In genomic region chr22:26462971-26463661, GRCh38 we compare ENCODE assay signal across 3 cellular contexts.
TF ChIP-seq lines count a peak whose summit lies in the region.

No MANE protein-coding gene starts in this region.

TF ChIP-seq in liver, 16 proteins besides CTCF, POLR2A, EP300 and RAD21:
- TF ChIP-seq RXRA (IDR thresholded peaks at IDR 0.05) (no peak), EGR1 (IDR thresholded peaks at IDR 0.05; ENCODE audit: low read depth in 2 of 2) (no peak), SP1 (IDR thresholded peaks at IDR 0.05) (no peak), NR2F2 (IDR thresholded peaks at IDR 0.05) (peak; percentile 43), HNF4A (conservative IDR thresholded peaks at IDR 0.05) (peak in 1 of 2 donors; percentile 28), YY1 (IDR thresholded peaks at IDR 0.05) (no peak), MAX (IDR thresholded peaks at IDR 0.05) (no peak), GABPA (IDR thresholded peaks at IDR 0.05 in 1 of 2, conservative IDR thresholded peaks at IDR 0.05 in 1 of 2) (no peak)
- TF ChIP-seq, protein P1, sequence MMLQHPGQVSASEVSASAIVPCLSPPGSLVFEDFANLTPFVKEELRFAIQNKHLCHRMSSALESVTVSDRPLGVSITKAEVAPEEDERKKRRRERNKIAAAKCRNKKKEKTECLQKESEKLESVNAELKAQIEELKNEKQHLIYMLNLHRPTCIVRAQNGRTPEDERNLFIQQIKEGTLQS (IDR thresholded peaks at IDR 0.05): no peak
- TF ChIP-seq, protein P2, sequence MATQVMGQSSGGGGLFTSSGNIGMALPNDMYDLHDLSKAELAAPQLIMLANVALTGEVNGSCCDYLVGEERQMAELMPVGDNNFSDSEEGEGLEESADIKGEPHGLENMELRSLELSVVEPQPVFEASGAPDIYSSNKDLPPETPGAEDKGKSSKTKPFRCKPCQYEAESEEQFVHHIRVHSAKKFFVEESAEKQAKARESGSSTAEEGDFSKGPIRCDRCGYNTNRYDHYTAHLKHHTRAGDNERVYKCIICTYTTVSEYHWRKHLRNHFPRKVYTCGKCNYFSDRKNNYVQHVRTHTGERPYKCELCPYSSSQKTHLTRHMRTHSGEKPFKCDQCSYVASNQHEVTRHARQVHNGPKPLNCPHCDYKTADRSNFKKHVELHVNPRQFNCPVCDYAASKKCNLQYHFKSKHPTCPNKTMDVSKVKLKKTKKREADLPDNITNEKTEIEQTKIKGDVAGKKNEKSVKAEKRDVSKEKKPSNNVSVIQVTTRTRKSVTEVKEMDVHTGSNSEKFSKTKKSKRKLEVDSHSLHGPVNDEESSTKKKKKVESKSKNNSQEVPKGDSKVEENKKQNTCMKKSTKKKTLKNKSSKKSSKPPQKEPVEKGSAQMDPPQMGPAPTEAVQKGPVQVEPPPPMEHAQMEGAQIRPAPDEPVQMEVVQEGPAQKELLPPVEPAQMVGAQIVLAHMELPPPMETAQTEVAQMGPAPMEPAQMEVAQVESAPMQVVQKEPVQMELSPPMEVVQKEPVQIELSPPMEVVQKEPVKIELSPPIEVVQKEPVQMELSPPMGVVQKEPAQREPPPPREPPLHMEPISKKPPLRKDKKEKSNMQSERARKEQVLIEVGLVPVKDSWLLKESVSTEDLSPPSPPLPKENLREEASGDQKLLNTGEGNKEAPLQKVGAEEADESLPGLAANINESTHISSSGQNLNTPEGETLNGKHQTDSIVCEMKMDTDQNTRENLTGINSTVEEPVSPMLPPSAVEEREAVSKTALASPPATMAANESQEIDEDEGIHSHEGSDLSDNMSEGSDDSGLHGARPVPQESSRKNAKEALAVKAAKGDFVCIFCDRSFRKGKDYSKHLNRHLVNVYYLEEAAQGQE (IDR thresholded peaks at IDR 0.05): no peak
TF ChIP-seq in liver: peak in this region for 2.

TF ChIP-seq in HepG2, 621 proteins besides CTCF, POLR2A, EP300 and RAD21:
- TF ChIP-seq ZFP37 (CRISPR knock-in tag; IDR thresholded peaks at IDR 0.05; ENCODE audit: borderline replicate concordance) (no peak), CEBPB (IDR thresholded peaks at IDR 0.05; ENCODE audit: borderline replicate concordance, low read depth, low read length) (no peak), ZBTB7A (CRISPR knock-in tag; IDR thresholded peaks at IDR 0.05) (no peak), PRMT3 (CRISPR knock-in tag; IDR thresholded peaks at IDR 0.05; ENCODE audit: borderline replicate concordance, low read depth) (no peak)
- TF ChIP-seq, protein P3, sequence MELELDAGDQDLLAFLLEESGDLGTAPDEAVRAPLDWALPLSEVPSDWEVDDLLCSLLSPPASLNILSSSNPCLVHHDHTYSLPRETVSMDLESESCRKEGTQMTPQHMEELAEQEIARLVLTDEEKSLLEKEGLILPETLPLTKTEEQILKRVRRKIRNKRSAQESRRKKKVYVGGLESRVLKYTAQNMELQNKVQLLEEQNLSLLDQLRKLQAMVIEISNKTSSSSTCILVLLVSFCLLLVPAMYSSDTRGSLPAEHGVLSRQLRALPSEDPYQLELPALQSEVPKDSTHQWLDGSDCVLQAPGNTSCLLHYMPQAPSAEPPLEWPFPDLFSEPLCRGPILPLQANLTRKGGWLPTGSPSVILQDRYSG (CRISPR knock-in tag; IDR thresholded peaks at IDR 0.05): no peak

TF ChIP-seq in GM12891, 5 proteins besides CTCF, POLR2A, EP300 and RAD21:
- TF ChIP-seq PAX5 (IDR thresholded peaks at IDR 0.05; ENCODE audit: insufficient read depth, low read length, severe bottlenecking): no peak
- no peak for TF ChIP-seq TAF1 (IDR thresholded peaks at IDR 0.05; ENCODE audit: low read depth, low read length)
- no peak for TF ChIP-seq SPI1 (IDR thresholded peaks at IDR 0.05; ENCODE audit: low read depth, low read length)
- no peak for TF ChIP-seq POLR2AphosphoS5 (IDR thresholded peaks at IDR 0.05; ENCODE audit: low read depth, low read length)
- TF ChIP-seq POU2F2 (IDR thresholded peaks at IDR 0.05; ENCODE audit: low read depth, low read length): no peak
